1 cellular context compared by ENCODE assay signal in genomic region chr12:64759035-64759894, GRCh38.
TF ChIP-seq lines count a peak whose summit lies in the region.

Gene GNS (minus strand): TSS chr12:64759406. CDS start chr12:64759276, 130 bp downstream.

TF ChIP-seq in HepG2, 621 proteins besides CTCF, POLR2A, EP300 and RAD21 (continued from another document):
- peak; percentile 60 for TF ChIP-seq ZNF574 (CRISPR knock-in tag; IDR thresholded peaks at IDR 0.05)
- TF ChIP-seq RBFOX2 (IDR thresholded peaks at IDR 0.05; ENCODE audit: low read depth, low read length), result peak; percentile 87
- TF ChIP-seq KLF11 (CRISPR knock-in tag; IDR thresholded peaks at IDR 0.05), result 0 out of 2 replicates have a peak, but pooled peaks have one; percentile 52
- TF ChIP-seq ZNF547 (CRISPR knock-in tag; IDR thresholded peaks at IDR 0.05), result peak; percentile 80
- TF ChIP-seq ZBTB25 (CRISPR knock-in tag; IDR thresholded peaks at IDR 0.05), result peak; percentile 100
- TF ChIP-seq, protein P1, sequence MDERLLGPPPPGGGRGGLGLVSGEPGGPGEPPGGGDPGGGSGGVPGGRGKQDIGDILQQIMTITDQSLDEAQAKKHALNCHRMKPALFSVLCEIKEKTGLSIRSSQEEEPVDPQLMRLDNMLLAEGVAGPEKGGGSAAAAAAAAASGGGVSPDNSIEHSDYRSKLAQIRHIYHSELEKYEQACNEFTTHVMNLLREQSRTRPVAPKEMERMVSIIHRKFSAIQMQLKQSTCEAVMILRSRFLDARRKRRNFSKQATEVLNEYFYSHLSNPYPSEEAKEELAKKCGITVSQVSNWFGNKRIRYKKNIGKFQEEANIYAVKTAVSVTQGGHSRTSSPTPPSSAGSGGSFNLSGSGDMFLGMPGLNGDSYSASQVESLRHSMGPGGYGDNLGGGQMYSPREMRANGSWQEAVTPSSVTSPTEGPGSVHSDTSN (CRISPR knock-in tag; IDR thresholded peaks at IDR 0.05), result no peak
- peak; percentile 73 for TF ChIP-seq POLR2AphosphoS5 (IDR thresholded peaks at IDR 0.05; ENCODE audit: low read depth, low read length)
- TF ChIP-seq DRAP1 (CRISPR knock-in tag; IDR thresholded peaks at IDR 0.05), result peak; percentile 63
- TF ChIP-seq LCORL (IDR thresholded peaks at IDR 0.05), result no peak
- TF ChIP-seq LCORL (CRISPR knock-in tag; IDR thresholded peaks at IDR 0.05), result peak; percentile 74
- TF ChIP-seq, protein P2, sequence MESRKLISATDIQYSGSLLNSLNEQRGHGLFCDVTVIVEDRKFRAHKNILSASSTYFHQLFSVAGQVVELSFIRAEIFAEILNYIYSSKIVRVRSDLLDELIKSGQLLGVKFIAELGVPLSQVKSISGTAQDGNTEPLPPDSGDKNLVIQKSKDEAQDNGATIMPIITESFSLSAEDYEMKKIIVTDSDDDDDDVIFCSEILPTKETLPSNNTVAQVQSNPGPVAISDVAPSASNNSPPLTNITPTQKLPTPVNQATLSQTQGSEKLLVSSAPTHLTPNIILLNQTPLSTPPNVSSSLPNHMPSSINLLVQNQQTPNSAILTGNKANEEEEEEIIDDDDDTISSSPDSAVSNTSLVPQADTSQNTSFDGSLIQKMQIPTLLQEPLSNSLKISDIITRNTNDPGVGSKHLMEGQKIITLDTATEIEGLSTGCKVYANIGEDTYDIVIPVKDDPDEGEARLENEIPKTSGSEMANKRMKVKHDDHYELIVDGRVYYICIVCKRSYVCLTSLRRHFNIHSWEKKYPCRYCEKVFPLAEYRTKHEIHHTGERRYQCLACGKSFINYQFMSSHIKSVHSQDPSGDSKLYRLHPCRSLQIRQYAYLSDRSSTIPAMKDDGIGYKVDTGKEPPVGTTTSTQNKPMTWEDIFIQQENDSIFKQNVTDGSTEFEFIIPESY (CRISPR knock-in tag; IDR thresholded peaks at IDR 0.05), result peak; percentile 12; the same call in 1 of the 2 replicates
- no peak for TF ChIP-seq ESRRA (CRISPR knock-in tag; IDR thresholded peaks at IDR 0.05; ENCODE audit: low read depth)
- TF ChIP-seq MED13 (CRISPR knock-in tag; IDR thresholded peaks at IDR 0.05), result peak; percentile 63; the same call in 1 of the 2 replicates
- TF ChIP-seq ZBTB39 (CRISPR knock-in tag; IDR thresholded peaks at IDR 0.05), result peak; percentile 63; the same call in 1 of the 2 replicates
